Comparison of ENCODE assay signal across 12 cellular contexts in the genomic region with DNA sequence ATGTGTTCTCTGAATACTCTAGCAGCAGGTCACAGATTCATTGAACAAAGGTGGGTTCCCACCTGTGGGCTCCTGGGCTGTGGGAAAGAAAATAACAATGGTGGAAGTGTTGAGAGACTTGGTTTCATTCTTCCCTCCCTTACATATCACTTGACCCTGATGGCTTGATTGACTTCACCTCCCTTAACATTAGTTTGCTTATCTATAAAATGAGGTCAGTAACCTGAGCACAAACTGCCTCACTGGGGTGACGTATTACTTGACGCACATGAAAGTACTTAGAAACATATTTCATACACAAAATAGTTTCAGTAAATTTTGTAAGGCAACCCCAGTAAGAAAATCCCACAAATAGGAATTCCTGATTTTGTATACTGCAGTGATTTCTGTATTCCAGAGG.
"Had no signal": no experiment of that assay in that cellular context is flagged by ENCODE, and none has a peak within 500 bp of the region (broad histone marks: within the 10 kb centered on the region; RNA-seq: fewer than 3 reads in every experiment).

No MANE protein-coding gene starts in this region.

- H3K4me3 Mint-ChIP-seq: activated naive CD4-positive, alpha-beta T cell treated with anti-CD3 and anti-CD28 coated beads, Interleukin-2, amount 10 ng/mL, durations not matched to agents 7 days and 5 days; activated T-helper 17 cell treated with anti-CD3 and anti-CD28 coated beads, Interleukin-2, amount 50 U/mL, for 72 hours; memory B cell; neural crest cell had no signal

- H3K27me3 ChIP-seq: left lung, SJCRH30 had no signal

- DNase-seq: activated naive CD4-positive, alpha-beta T cell treated with anti-CD3 and anti-CD28 coated beads, Interleukin-2, amount 10 ng/mL, durations not matched to agents 7 days and 5 days; hippocampal formation; left lung; retina; stimulated activated CD4-positive, alpha-beta T cell treated with anti-CD3 and anti-CD28 coated beads, Interleukin-2, amount 100 ng/mL, for 48 hours; stimulated activated naive CD4-positive, alpha-beta T cell treated with Interleukin-2 at 50 U/mL for 16 hours; T-helper 2 cell; trophoblast cell had no signal

- H3K36me3 Mint-ChIP-seq: activated naive CD4-positive, alpha-beta T cell treated with anti-CD3 and anti-CD28 coated beads, Interleukin-2, amount 10 ng/mL, durations not matched to agents 7 days and 5 days; memory B cell had no signal

- H3K36me3 ChIP-seq: left lung, SJCRH30 had no signal

- H3K9me3 ChIP-seq: left lung, SJCRH30 had no signal

- H3K9me3 Mint-ChIP-seq: activated naive CD4-positive, alpha-beta T cell treated with anti-CD3 and anti-CD28 coated beads, Interleukin-2, amount 10 ng/mL, durations not matched to agents 7 days and 5 days; activated T-helper 17 cell treated with anti-CD3 and anti-CD28 coated beads, Interleukin-2, amount 50 U/mL, for 72 hours; memory B cell; neural crest cell had no signal

- ATAC-seq: activated T-helper 17 cell treated with anti-CD3 and anti-CD28 coated beads, Interleukin-2, amount 50 U/mL, for 72 hours; left lung had no signal

- H3K4me3 ChIP-seq: left lung, SJCRH30 had no signal

- H3K27ac Mint-ChIP-seq: activated naive CD4-positive, alpha-beta T cell treated with anti-CD3 and anti-CD28 coated beads, Interleukin-2, amount 10 ng/mL, durations not matched to agents 7 days and 5 days; activated T-helper 17 cell treated with anti-CD3 and anti-CD28 coated beads, Interleukin-2, amount 50 U/mL, for 72 hours; memory B cell had no signal

- H3K27ac ChIP-seq: left lung, SJCRH30 had no signal

- H3K27me3 Mint-ChIP-seq: activated naive CD4-positive, alpha-beta T cell treated with anti-CD3 and anti-CD28 coated beads, Interleukin-2, amount 10 ng/mL, durations not matched to agents 7 days and 5 days; activated T-helper 17 cell treated with anti-CD3 and anti-CD28 coated beads, Interleukin-2, amount 50 U/mL, for 72 hours; memory B cell had no signal
